ENCODE assay signal across 10 cellular contexts in the genomic region with DNA sequence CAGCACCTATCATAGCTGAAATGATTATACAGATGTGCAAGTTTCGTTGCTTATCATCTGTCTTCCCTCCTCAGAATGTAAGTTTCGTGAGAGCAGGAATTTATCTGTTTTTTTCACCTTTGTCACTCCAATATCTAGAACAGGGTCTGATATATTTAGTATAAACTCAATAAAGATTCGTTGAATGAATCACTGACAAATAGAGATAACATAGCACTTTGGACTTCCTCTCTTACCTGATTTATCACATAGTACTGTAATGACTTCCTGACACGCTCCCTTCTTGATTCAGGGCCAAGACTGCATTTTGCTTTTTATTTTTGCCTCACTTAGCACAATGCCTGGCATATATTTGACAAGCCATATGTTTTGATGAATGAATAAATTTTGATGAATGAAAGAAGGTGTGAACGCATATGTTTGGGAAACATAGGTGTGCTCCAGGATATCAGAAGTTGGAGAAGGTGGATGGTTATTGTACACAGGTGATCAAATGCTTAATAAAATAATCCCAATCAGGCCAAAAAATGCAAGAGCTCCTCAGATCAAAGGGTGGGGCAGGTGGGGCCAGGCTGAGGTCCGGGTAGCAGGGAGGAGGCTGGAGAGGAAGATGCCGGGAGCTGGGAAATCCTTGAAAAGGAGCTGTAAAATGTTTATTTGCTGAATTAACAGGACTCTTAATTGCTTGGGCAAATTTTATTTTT. TPM values are rescaled to one million over a fixed set of nuclear protein-coding genes. Genes with fewer than 3 reads are reported as not detected.
A peak's percentile ranks its signal among the peaks of the same experiment; 100 is the strongest.
DNase-seq lines count a peak whose midpoint lies in the region; ATAC-seq and TF ChIP-seq lines count a peak whose summit lies in the region.
"Had no signal": no experiment of that assay in that cellular context is flagged by ENCODE, and none has a peak within 500 bp of the region (broad histone marks: within the 10 kb centered on the region; RNA-seq: fewer than 3 reads in every experiment).

No MANE protein-coding gene starts in this region.

- TF ChIP-seq RAD21 in SK-N-SH (IDR thresholded peaks at IDR 0.05; ENCODE audit: low read length) = no peak

- no peaks in the 10 kb centered on the region for H3K4me1 ChIP-seq in SK-N-SH (ENCODE audit: control insufficient read depth in 1 of 2, insufficient read depth in 2 of 2, low read depth in 1 of 2, low read length in 1 of 2)
- H3K4me1 ChIP-seq in naive thymus-derived CD4-positive, alpha-beta T cell (ENCODE audit: control insufficient read depth in 2 of 2, insufficient read depth in 2 of 2, low read length in 2 of 2) = peaks cover 29 to 37% of the 10 kb centered on the region in 2 donors
- H3K4me1 ChIP-seq in uterus = no peaks in the 10 kb centered on the region

- H3K36me3 ChIP-seq in SK-N-SH (replicated peaks in 1 of 2; ENCODE audit: control insufficient read depth in 1 of 2, insufficient read depth in 2 of 2, low read length in 1 of 2) = no peaks in the 10 kb centered on the region
- H3K36me3 ChIP-seq in naive thymus-derived CD4-positive, alpha-beta T cell (ENCODE audit: control insufficient read depth in 2 of 3, insufficient read depth in 3 of 3, low read length in 3 of 3) = no peaks in the 10 kb centered on the region
- H3K36me3 ChIP-seq in uterus = no peaks in the 10 kb centered on the region
- H3K36me3 ChIP-seq: left lung had no signal

- peak overlapping the region; percentile 15 for H3K4me3 Mint-ChIP-seq in activated T-helper 1 cell treated with anti-CD3 and anti-CD28 coated beads, Interleukin-12 subunit alpha, Interleukin-12 subunit beta, Interleukin-2, Interleukin-4 antibody, amounts not matched to agents 30 ng/mL and 10 ng/mL and 1 ng/mL, durations not matched to agents 14 hours and 24 hours and 36 hours
- H3K4me3 Mint-ChIP-seq in naive thymus-derived CD4-positive, alpha-beta T cell = peak overlapping the region in 8 of 10 donors; percentile 1 to 64 (median 42)

- no peak overlapping the region for H3K4me2 ChIP-seq in SK-N-SH

- H3K9me3 Mint-ChIP-seq in activated T-helper 1 cell treated with anti-CD3 and anti-CD28 coated beads, Interleukin-12 subunit alpha, Interleukin-12 subunit beta, Interleukin-2, Interleukin-4 antibody, amounts not matched to agents 30 ng/mL and 10 ng/mL and 1 ng/mL, durations not matched to agents 14 hours and 24 hours and 36 hours = no peaks in the 10 kb centered on the region
- H3K9me3 Mint-ChIP-seq in naive thymus-derived CD4-positive, alpha-beta T cell = no peaks in the 10 kb centered on the region

- H3K9me3 ChIP-seq in SK-N-SH (no peaks in the 10 kb centered on the region), uterus (no peaks in the 10 kb centered on the region)
- H3K9me3 ChIP-seq in naive thymus-derived CD4-positive, alpha-beta T cell (ENCODE audit: control insufficient read depth in 2 of 3, low read length in 3 of 3) = no peaks in the 10 kb centered on the region
- H3K9me3 ChIP-seq: left lung had no signal

- intact Hi-C loops in activated T-helper 1 cell treated with anti-CD3 and anti-CD28 coated beads, Interleukin-12 subunit alpha, Interleukin-12 subunit beta, Interleukin-2, Interleukin-4 antibody, amounts not matched to agents 30 ng/mL and 10 ng/mL and 1 ng/mL, durations not matched to agents 14 hours and 24 hours and 36 hours (cut with micrococcal nuclease) = no loop called here
- intact Hi-C loops in naive thymus-derived CD4-positive, alpha-beta T cell (cut with micrococcal nuclease) = loop anchor here (1.0 to 2.0 kb wide), 2 partner anchors 9 to 20 kb away; no protein-coding TSS in a partner anchor
- intact Hi-C loops in uterus (cut with DNase I; ENCODE audit: low total_unique reads) = loop anchor here (10.0 kb wide), 1 partner anchor 178 kb away; no protein-coding TSS in a partner anchor

- POLR2A ChIA-PET in SK-N-SH (lab: Yijun Ruan, JAX) = no interaction called here
- POLR2A ChIA-PET in naive thymus-derived CD4-positive, alpha-beta T cell (lab: Charles Lee) = interaction anchor here (0.7 to 10.2 kb wide), 3 partner anchors 20 to 180 kb away, joined by 3 to 89 read pairs (median 9); no protein-coding TSS in a partner anchor

- TF ChIP-seq EP300 in SK-N-SH (IDR thresholded peaks at IDR 0.05; ENCODE audit: borderline replicate concordance in 1 of 2, low read depth in 1 of 2, low read length in 1 of 2) = no peak

- WGBS in SK-N-SH (ENCODE audit: low lambda C conversion rate) = 79% methylated on average over 7 of the region's 7 CpGs

- no peak overlapping the region for H3K4me3 ChIP-seq in SK-N-SH (ENCODE audit: low read depth in 2 of 2, low read length in 1 of 2)
- H3K4me3 ChIP-seq in naive thymus-derived CD4-positive, alpha-beta T cell (ENCODE audit: low read length) = peak overlapping the region; percentile 5
- H3K4me3 ChIP-seq in uterus = no peak overlapping the region
- H3K4me3 ChIP-seq: left lung had no signal

- H3K9ac ChIP-seq in SK-N-SH = no peak overlapping the region

- H3K36me3 Mint-ChIP-seq in activated T-helper 1 cell treated with anti-CD3 and anti-CD28 coated beads, Interleukin-12 subunit alpha, Interleukin-12 subunit beta, Interleukin-2, Interleukin-4 antibody, amounts not matched to agents 30 ng/mL and 10 ng/mL and 1 ng/mL, durations not matched to agents 14 hours and 24 hours and 36 hours (ENCODE audit: low read depth) = peaks cover 2% of the 10 kb centered on the region
- peaks cover 0 to 5% (median 0%) of the 10 kb centered on the region in 5 donors for H3K36me3 Mint-ChIP-seq in naive thymus-derived CD4-positive, alpha-beta T cell

- H3K27ac Mint-ChIP-seq in activated T-helper 1 cell treated with anti-CD3 and anti-CD28 coated beads, Interleukin-12 subunit alpha, Interleukin-12 subunit beta, Interleukin-2, Interleukin-4 antibody, amounts not matched to agents 30 ng/mL and 10 ng/mL and 1 ng/mL, durations not matched to agents 14 hours and 24 hours and 36 hours = peak overlapping the region; percentile 65
- peak overlapping the region; percentile 30 to 90 (median 80) for H3K27ac Mint-ChIP-seq in naive thymus-derived CD4-positive, alpha-beta T cell

- H3K9me2 ChIP-seq in SK-N-SH = no peaks in the 10 kb centered on the region

- no peaks in the 10 kb centered on the region for H3K27me3 Mint-ChIP-seq in activated T-helper 1 cell treated with anti-CD3 and anti-CD28 coated beads, Interleukin-12 subunit alpha, Interleukin-12 subunit beta, Interleukin-2, Interleukin-4 antibody, amounts not matched to agents 30 ng/mL and 10 ng/mL and 1 ng/mL, durations not matched to agents 14 hours and 24 hours and 36 hours (ENCODE audit: insufficient read depth)
- H3K27me3 Mint-ChIP-seq in naive thymus-derived CD4-positive, alpha-beta T cell = no peaks in the 10 kb centered on the region

- TF ChIP-seq POLR2A in uterus (IDR thresholded peaks at IDR 0.05) = no peak

- no peak overlapping the region for H3K27ac ChIP-seq in SK-N-SH (ENCODE audit: low read depth in 2 of 2, low read length in 1 of 2)
- H3K27ac ChIP-seq in naive thymus-derived CD4-positive, alpha-beta T cell (ENCODE audit: low read depth, low read length) = peak overlapping the region; percentile 2
- no peak overlapping the region for H3K27ac ChIP-seq in uterus
- H3K27ac ChIP-seq: left lung had no signal

- H3K27me3 ChIP-seq in SK-N-SH (ENCODE audit: insufficient read depth) = no peaks in the 10 kb centered on the region
- no peaks in the 10 kb centered on the region for H3K27me3 ChIP-seq in naive thymus-derived CD4-positive, alpha-beta T cell (ENCODE audit: control insufficient read depth in 2 of 2, insufficient read depth in 2 of 2, low read length in 2 of 2)
- H3K27me3 ChIP-seq in uterus = no peaks in the 10 kb centered on the region
- H3K27me3 ChIP-seq: left lung had no signal

- H4K20me1 ChIP-seq in SK-N-SH (ENCODE audit: insufficient read depth) = no peaks in the 10 kb centered on the region

- CTCF ChIA-PET in SK-N-SH (lab: Yijun Ruan, JAX) = interaction anchor here (0.7 to 16.3 kb wide), 2 partner anchors 152 to 179 kb away, joined by 3 to 431 read pairs; no protein-coding TSS in a partner anchor
- CTCF ChIA-PET in naive thymus-derived CD4-positive, alpha-beta T cell (lab: Charles Lee) = interaction anchor here (0.6 to 21.5 kb wide), 5 partner anchors 22 to 179 kb away, joined by 3 to 639 read pairs (median 3); no protein-coding TSS in a partner anchor

- H2AFZ ChIP-seq in SK-N-SH (ENCODE audit: low read depth) = no peak overlapping the region

- TF ChIP-seq CTCF in SK-N-SH (IDR thresholded peaks at IDR 0.05) (no peak), uterus (IDR thresholded peaks at IDR 0.05) (no peak)

- ATAC-seq in SK-N-SH treated with all-trans-retinoic acid at 6 μM for 48 hours = no peak
- ATAC-seq in naive thymus-derived CD4-positive, alpha-beta T cell = peak; percentile 61
- ATAC-seq: left lung had no signal

- no peaks in the 10 kb centered on the region for H3F3A ChIP-seq in SK-N-SH (replicated peaks; ENCODE audit: insufficient read depth)

- no peaks in the 10 kb centered on the region for H3K79me2 ChIP-seq in SK-N-SH (ENCODE audit: insufficient read depth)

- peaks cover 56% of the 10 kb centered on the region for H3K4me1 Mint-ChIP-seq in activated T-helper 1 cell treated with anti-CD3 and anti-CD28 coated beads, Interleukin-12 subunit alpha, Interleukin-12 subunit beta, Interleukin-2, Interleukin-4 antibody, amounts not matched to agents 30 ng/mL and 10 ng/mL and 1 ng/mL, durations not matched to agents 14 hours and 24 hours and 36 hours (ENCODE audit: low read depth)
- peaks cover 33 to 60% (median 51%) of the 10 kb centered on the region in 7 donors for H3K4me1 Mint-ChIP-seq in naive thymus-derived CD4-positive, alpha-beta T cell

- DNase-seq in SK-N-SH = no peak
- DNase-seq in M059J (ENCODE audit: low read depth) = peak; percentile 71
- no peak for DNase-seq in activated T-helper 1 cell treated with anti-CD3 and anti-CD28 coated beads, Interleukin-12 subunit alpha, Interleukin-12 subunit beta, Interleukin-2, Interleukin-4 antibody, amounts not matched to agents 30 ng/mL and 10 ng/mL and 1 ng/mL, durations not matched to agents 14 hours and 24 hours and 36 hours (ENCODE audit: low spot score)
- DNase-seq in naive thymus-derived CD4-positive, alpha-beta T cell = peak in 2 of 9 donors; percentile 17 to 24
- DNase-seq in NCI-H2107 treated with DMSO at 0.1 percent for 48 hours (lab: John Stamatoyannopoulos, UW; ENCODE audit: unreplicated experiment) = no peak
- no peak for DNase-seq in NK-92 (lab: John Stamatoyannopoulos, UW; ENCODE audit: unreplicated experiment)
- no peak for DNase-seq in uterus
- DNase-seq: head of caudate nucleus, left lung had no signal

RNA-seq across cellular contexts. Expression of a gene that starts 33.0 kb away (rescaled TPM):
- 33.9 and 35.3 TPM in 2 replicates for polyA plus RNA-seq in SK-N-SH (2012; rRNA removed)
- 18.9 and 20.6 TPM in 2 replicates for polyA plus RNA-seq in SK-N-SH (2012; cell fraction: cytosol; rRNA removed)
- polyA plus RNA-seq in SK-N-SH (2012; cell fraction: nucleus; rRNA removed) = 90.2 and 138 TPM in 2 replicates
- 15.2 and 22.0 TPM in 2 replicates for total RNA-seq in M059J (2014; rRNA removed; shearing (Covaris generic))
- total RNA-seq in activated T-helper 1 cell treated with anti-CD3 and anti-CD28 coated beads, Interleukin-12 subunit alpha, Interleukin-12 subunit beta, Interleukin-2, Interleukin-4 antibody, amounts not matched to agents 30 ng/mL and 10 ng/mL and 1 ng/mL, durations not matched to agents 14 hours and 24 hours and 36 hours = 182 and 192 TPM in 2 replicates
- total RNA-seq in naive thymus-derived CD4-positive, alpha-beta T cell = 100 to 1,000 TPM; 100 to 550 (median 172) TPM
- 100 to 1,000 TPM; 249 to 304 TPM for polyA plus RNA-seq in naive thymus-derived CD4-positive, alpha-beta T cell
- 10 to 100 TPM in 3 of 4 donors, 1 to 10 TPM in 1; 2.0 to 44.5 (median 28.8) TPM for total RNA-seq in uterus

RNA-seq across cellular contexts. Expression of a gene that starts 54.6 kb away (rescaled TPM):
- polyA plus RNA-seq in SK-N-SH (2012; rRNA removed) = 5.3 and 5.5 TPM in 2 replicates
- polyA plus RNA-seq in SK-N-SH (2012; cell fraction: cytosol; rRNA removed) = 5.4 and 6.0 TPM in 2 replicates
- 8.9 and 9.1 TPM in 2 replicates for polyA plus RNA-seq in SK-N-SH (2012; cell fraction: nucleus; rRNA removed)
- 10.7 and 13.9 TPM in 2 replicates for total RNA-seq in M059J (2014; rRNA removed; shearing (Covaris generic))
- 20.8 and 21.2 TPM in 2 replicates for total RNA-seq in activated T-helper 1 cell treated with anti-CD3 and anti-CD28 coated beads, Interleukin-12 subunit alpha, Interleukin-12 subunit beta, Interleukin-2, Interleukin-4 antibody, amounts not matched to agents 30 ng/mL and 10 ng/mL and 1 ng/mL, durations not matched to agents 14 hours and 24 hours and 36 hours
- 10 to 100 TPM in 2 of 5 experiments, 1 to 10 TPM in 3; 8.3 to 23.5 (median 9.5) TPM for total RNA-seq in naive thymus-derived CD4-positive, alpha-beta T cell
- 10 to 100 TPM in 1 of 2 donors, 1 to 10 TPM in 1; 7.7 to 10.7 TPM for polyA plus RNA-seq in naive thymus-derived CD4-positive, alpha-beta T cell
- total RNA-seq in uterus = 10 to 100 TPM in 1 of 4 donors, 1 to 10 TPM in 3; 4.1 to 15.4 (median 7.5) TPM

RNA-seq across cellular contexts. Expression of a gene that starts 55.0 kb away (rescaled TPM):
- polyA plus RNA-seq in SK-N-SH (2012; rRNA removed) = 1.5 and 2.0 TPM in 2 replicates
- 1.6 and 1.7 TPM in 2 replicates for polyA plus RNA-seq in SK-N-SH (2012; cell fraction: cytosol; rRNA removed)
- polyA plus RNA-seq in SK-N-SH (2012; cell fraction: nucleus; rRNA removed) = 1.3 and 3.0 TPM in 2 replicates
- 1.3 and 1.4 TPM in 2 replicates for total RNA-seq in M059J (2014; rRNA removed; shearing (Covaris generic))
- 7.7 and 9.9 TPM in 2 replicates for total RNA-seq in activated T-helper 1 cell treated with anti-CD3 and anti-CD28 coated beads, Interleukin-12 subunit alpha, Interleukin-12 subunit beta, Interleukin-2, Interleukin-4 antibody, amounts not matched to agents 30 ng/mL and 10 ng/mL and 1 ng/mL, durations not matched to agents 14 hours and 24 hours and 36 hours
- 1 to 10 TPM in 2 of 5 experiments, under 1 TPM in 1, not detected in 2; 0.78 to 2.8 (median 1.6) TPM for total RNA-seq in naive thymus-derived CD4-positive, alpha-beta T cell
- polyA plus RNA-seq in naive thymus-derived CD4-positive, alpha-beta T cell = under 1 TPM; 0.28 to 0.34 TPM
- total RNA-seq in uterus = 1 to 10 TPM in 1 of 4 donors, under 1 TPM in 1, not detected in 2; 0.21 to 1.6 TPM
